ENCODE assay signal across 18 cellular contexts in genomic region chr2:228841475-228841874, GRCh38.
DNase-seq lines count a peak whose midpoint lies in the region; ATAC-seq and TF ChIP-seq lines count a peak whose summit lies in the region.
"Had no signal": no experiment of that assay in that cellular context is flagged by ENCODE, and none has a peak within 500 bp of the region (broad histone marks: within the 10 kb centered on the region; RNA-seq: fewer than 3 reads in every experiment).

No MANE protein-coding gene starts in this region.

- H3K9ac ChIP-seq in PC-3 (ENCODE audit: low read length) = no peak overlapping the region
- H3K9ac ChIP-seq: BLaER1 treated with 17β-estradiol and CSF1 and Interleukin-3, amounts not matched to agents 10 nM and 100 nM had no signal

- H3K36me3 ChIP-seq in PC-3 (ENCODE audit: low read depth, low read length) (no peaks in the 10 kb centered on the region), right lobe of liver (no peaks in the 10 kb centered on the region)
- H3K36me3 ChIP-seq: BLaER1 treated with 17β-estradiol and CSF1 and Interleukin-3, amounts not matched to agents 10 nM and 100 nM; Peyer's patch had no signal

- H3K4me3 Mint-ChIP-seq in activated naive CD8-positive, alpha-beta T cell treated with anti-CD3 and anti-CD28 coated beads, Interleukin-2, amount 50 U/mL, for 24 hours = no peak overlapping the region
- H3K4me3 Mint-ChIP-seq: CD8-positive, alpha-beta T cell had no signal

- no peaks in the 10 kb centered on the region for H3K36me3 Mint-ChIP-seq in activated naive CD8-positive, alpha-beta T cell treated with anti-CD3 and anti-CD28 coated beads, Interleukin-2, amount 50 U/mL, for 24 hours (ENCODE audit: low read depth)
- H3K36me3 Mint-ChIP-seq: CD8-positive, alpha-beta T cell had no signal

- no peak overlapping the region for H3K27ac Mint-ChIP-seq in activated naive CD8-positive, alpha-beta T cell treated with anti-CD3 and anti-CD28 coated beads, Interleukin-2, amount 50 U/mL, for 24 hours
- H3K27ac Mint-ChIP-seq: CD8-positive, alpha-beta T cell had no signal

- H4K20me1 ChIP-seq in PC-3 (ENCODE audit: low read length) = no peaks in the 10 kb centered on the region
- H4K20me1 ChIP-seq: BLaER1 treated with 17β-estradiol and CSF1 and Interleukin-3, amounts not matched to agents 10 nM and 100 nM had no signal

- ATAC-seq in PC-3 (no peak), right lobe of liver (peak in 1 of 4 donors; percentile 1)
- ATAC-seq in activated naive CD8-positive, alpha-beta T cell treated with anti-CD3 and anti-CD28 coated beads, Interleukin-2, amount 50 U/mL, for 24 hours = no peak
- ATAC-seq: CD8-positive, alpha-beta T cell; GM12878 had no signal

- H2AFZ ChIP-seq in PC-3 (ENCODE audit: low read length) = peak overlapping the region; percentile 14; the same call in 1 of the 2 replicates

- H3K4me1 ChIP-seq in PC-3 (ENCODE audit: insufficient read depth, low read length) (peaks cover 14% of the 10 kb centered on the region), right lobe of liver (peaks cover 0 to 52% (median 15%) of the 10 kb centered on the region in 4 donors)
- H3K4me1 ChIP-seq: Peyer's patch had no signal

- H3K9me3 ChIP-seq in PC-3 (ENCODE audit: low read length) = no peaks in the 10 kb centered on the region
- peaks cover 0 to under 1% (median 0%) of the 10 kb centered on the region in 4 donors for H3K9me3 ChIP-seq in right lobe of liver
- H3K9me3 ChIP-seq: BLaER1 treated with 17β-estradiol and CSF1 and Interleukin-3, amounts not matched to agents 10 nM and 100 nM; Peyer's patch had no signal

- H3K4me1 Mint-ChIP-seq in activated naive CD8-positive, alpha-beta T cell treated with anti-CD3 and anti-CD28 coated beads, Interleukin-2, amount 50 U/mL, for 24 hours = no peaks in the 10 kb centered on the region

- no peaks in the 10 kb centered on the region for H3K79me2 ChIP-seq in PC-3 (ENCODE audit: low read length)

- no peak for TF ChIP-seq POLR2A in right lobe of liver (IDR thresholded peaks at IDR 0.05)

- DNase-seq in AG08395 (ENCODE audit: low spot score) (peak; percentile 9), PC-3 (no peak), fibroblast of the aortic adventitia (ENCODE audit: low read depth) (peak; percentile 21), right lobe of liver (no peak), anterior cingulate cortex (lab: John Stamatoyannopoulos, UW) (no peak), occipital lobe (lab: John Stamatoyannopoulos, UW) (no peak)
- DNase-seq in activated naive CD8-positive, alpha-beta T cell treated with anti-CD3 and anti-CD28 coated beads, Interleukin-2, amount 50 U/mL, for 24 hours = no peak
- DNase-seq: CD8-positive, alpha-beta T cell; DND-41; Kasumi-1; NCI-H1694; NCI-H2171; NCI-H524; NCI-H774; NK-92 treated with Interleukin-12 subunit alpha and Interleukin-12 subunit beta, amount 100 ng/mL, for 24 hours; Peyer's patch had no signal

- H3K27ac ChIP-seq in PC-3 (ENCODE audit: low read length) (peak overlapping the region; percentile 50), right lobe of liver (peak overlapping the region; percentile 87 to 97 (median 88))
- H3K27ac ChIP-seq: BLaER1 treated with 17β-estradiol and CSF1 and Interleukin-3, amounts not matched to agents 10 nM and 100 nM; Peyer's patch had no signal

- no peaks in the 10 kb centered on the region for H3F3A ChIP-seq in PC-3 (ENCODE audit: low read length, unreplicated experiment)

- H3K4me2 ChIP-seq in PC-3 (ENCODE audit: low read length) = peak overlapping the region; percentile 17; the same call in 1 of the 2 replicates
- H3K4me2 ChIP-seq: BLaER1 treated with 17β-estradiol and CSF1 and Interleukin-3, amounts not matched to agents 10 nM and 100 nM had no signal

- no peak for TF ChIP-seq CTCF in PC-3 (conservative IDR thresholded peaks at IDR 0.05; ENCODE audit: low read depth, low read length)
- no peak for TF ChIP-seq CTCF in fibroblast of the aortic adventitia (IDR thresholded peaks at IDR 0.05; ENCODE audit: insufficient read depth, low read length)
- TF ChIP-seq CTCF in right lobe of liver (IDR thresholded peaks at IDR 0.05) = no peak

- no TSS peak for BruUV-seq in PC-3 (replicated peaks; lab: Mats Ljungman, UMichigan)

- H3K4me3 ChIP-seq in PC-3 (ENCODE audit: low read length) (no peak overlapping the region), fibroblast of the aortic adventitia (ENCODE audit: low read depth, low read length) (no peak overlapping the region), right lobe of liver (peak overlapping the region in 1 of 3 donors; percentile 32)
- H3K4me3 ChIP-seq: BLaER1 treated with 17β-estradiol and CSF1 and Interleukin-3, amounts not matched to agents 10 nM and 100 nM; GM12878; Peyer's patch had no signal

- no peaks in the 10 kb centered on the region for H3K27me3 Mint-ChIP-seq in activated naive CD8-positive, alpha-beta T cell treated with anti-CD3 and anti-CD28 coated beads, Interleukin-2, amount 50 U/mL, for 24 hours

- WGBS in right lobe of liver (ENCODE audit: insufficient coverage, low coverage, low lambda C conversion rate, missing lambda C conversion rate) = 38% methylated on average over 5 of the region's 5 CpGs

- no peaks in the 10 kb centered on the region for H3K9me2 ChIP-seq in PC-3 (replicated peaks; ENCODE audit: low read length)

- POLR2A ChIA-PET in PC-3 (lab: Charles Lee; ENCODE audit: unreplicated experiment) = no interaction called here

- intact Hi-C loops in PC-3 (cut with micrococcal nuclease) (no loop called here), right lobe of liver (cut with DNase I) (no loop called here)

- peaks cover 17% of the 10 kb centered on the region for H3K9me3 Mint-ChIP-seq in activated naive CD8-positive, alpha-beta T cell treated with anti-CD3 and anti-CD28 coated beads, Interleukin-2, amount 50 U/mL, for 24 hours

- H3K27me3 ChIP-seq in PC-3 (ENCODE audit: low read length) = no peaks in the 10 kb centered on the region
- no peaks in the 10 kb centered on the region for H3K27me3 ChIP-seq in right lobe of liver
- H3K27me3 ChIP-seq: BLaER1 treated with 17β-estradiol and CSF1 and Interleukin-3, amounts not matched to agents 10 nM and 100 nM; Peyer's patch had no signal

- CTCF ChIA-PET in PC-3 (lab: Charles Lee) = no interaction called here

Comparison
In these comparisons a context has a peak if more than half of its experiments do, and no peak if none do; other contexts are left out.
1. DNase-seq: peak in AG08395 (single experiment) and fibroblast of the aortic adventitia (single experiment); none in PC-3 (single experiment), right lobe of liver (0 of 3), activated naive CD8-positive, alpha-beta T cell treated with anti-CD3 and anti-CD28 coated beads, Interleukin-2, amount 50 U/mL, for 24 hours (single experiment), anterior cingulate cortex (0 of 58) and occipital lobe (single experiment).